Comparison of ENCODE assay signal across 9 cellular contexts in genomic region chr16:17145029-17145428, GRCh38.
"Had no signal": no experiment of that assay in that cellular context is flagged by ENCODE, and none has a peak within 500 bp of the region (broad histone marks: within the 10 kb centered on the region; RNA-seq: fewer than 3 reads in every experiment).

No MANE protein-coding gene starts in this region.

- DNase-seq: IMR-90, Karpas-422, Kasumi-1, KBM-7, KG1 had no signal

- H3K9ac ChIP-seq: KMS-11 had no signal

- FAIRE-seq: HTR-8/SVneo had no signal

- H3K27ac ChIP-seq: HL-60, KMS-11 had no signal

- H3K4me1 Mint-ChIP-seq: IgD-negative memory B cell had no signal

- H3K27me3 Mint-ChIP-seq: IgD-negative memory B cell had no signal

- H3K4me3 Mint-ChIP-seq: IgD-negative memory B cell had no signal

- H3K4me2 ChIP-seq: KMS-11 had no signal

- H3K9me3 Mint-ChIP-seq: IgD-negative memory B cell had no signal
